30 cellular contexts compared by ENCODE assay signal in the genomic region with DNA sequence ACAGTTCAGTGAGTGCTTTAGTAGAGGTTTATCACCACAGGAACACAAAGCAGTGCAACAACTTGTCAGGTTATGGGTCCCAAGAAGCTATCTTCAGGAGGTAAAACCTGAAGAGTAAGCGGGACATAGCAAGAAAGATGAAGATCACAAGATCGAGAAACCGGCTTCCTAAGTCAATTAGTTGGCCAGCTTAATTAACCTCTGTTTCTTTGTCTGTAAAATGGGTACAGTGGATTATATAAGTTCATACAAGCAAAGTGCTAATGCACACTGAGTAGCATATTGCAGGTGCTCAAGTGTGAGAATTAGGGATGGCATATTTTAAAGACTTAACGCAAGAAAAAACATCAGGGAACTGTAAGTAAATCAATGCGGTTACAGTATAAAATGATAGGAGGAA.
"Had no signal": no experiment of that assay in that cellular context is flagged by ENCODE, and none has a peak within 500 bp of the region (broad histone marks: within the 10 kb centered on the region; RNA-seq: fewer than 3 reads in every experiment).

No MANE protein-coding gene starts in this region.

- H3K27me3 ChIP-seq: brain microvascular endothelial cell, dorsolateral prefrontal cortex, foreskin keratinocyte, gastrocnemius medialis had no signal

- ATAC-seq: activated CD4-positive, alpha-beta T cell treated with anti-CD3 and anti-CD28 coated beads for 36 hours; activated CD8-positive, alpha-beta memory T cell treated with anti-CD3 and anti-CD28 coated beads, Interleukin-2, amount 10 ng/mL, durations not matched to agents 7 days and 5 days; activated CD8-positive, alpha-beta T cell treated with anti-CD3 and anti-CD28 coated beads, Interleukin-2, amount 10 ng/mL, durations not matched to agents 7 days and 5 days; esophagus mucosa; foreskin keratinocyte; gastrocnemius medialis had no signal

- H3K4me3 Mint-ChIP-seq: activated CD4-positive, alpha-beta memory T cell treated with anti-CD3 and anti-CD28 coated beads for 36 hours; activated CD4-positive, alpha-beta T cell treated with anti-CD3 and anti-CD28 coated beads for 36 hours; activated CD4-positive, alpha-beta T cell treated with anti-CD3 and anti-CD28 coated beads, Interleukin-2, amount 10 ng/mL, durations not matched to agents 24 days and 14 days; activated CD8-positive, alpha-beta memory T cell treated with anti-CD3 and anti-CD28 coated beads, Interleukin-2, amount 10 ng/mL, durations not matched to agents 7 days and 5 days; activated CD8-positive, alpha-beta T cell treated with anti-CD3 and anti-CD28 coated beads, Interleukin-2, amount 10 ng/mL, durations not matched to agents 7 days and 5 days; activated naive CD4-positive, alpha-beta T cell treated with anti-CD3 and anti-CD28 coated beads, Interleukin-2, amount 10 ng/mL, durations not matched to agents 7 days and 5 days; activated naive CD8-positive, alpha-beta T cell; activated T-helper 1 cell treated with anti-CD3 and anti-CD28 coated beads, Interleukin-12 subunit alpha, Interleukin-12 subunit beta, Interleukin-2, Interleukin-4 antibody, amounts not matched to agents 30 ng/mL and 10 ng/mL and 1 ng/mL, durations not matched to agents 14 hours and 24 hours and 36 hours; central memory CD8-positive, alpha-beta T cell; dendritic cell treated with granulocyte-macrophage colony-stimulating factor and Interleukin-4, amounts not matched to agents 40 ng/mL and 50 ng/mL, for 4 days; endodermal cell had no signal

- H3K27me3 Mint-ChIP-seq: activated CD4-positive, alpha-beta memory T cell treated with anti-CD3 and anti-CD28 coated beads for 36 hours; activated CD4-positive, alpha-beta T cell treated with anti-CD3 and anti-CD28 coated beads for 36 hours; activated CD4-positive, alpha-beta T cell treated with anti-CD3 and anti-CD28 coated beads, Interleukin-2, amount 10 ng/mL, durations not matched to agents 24 days and 14 days; activated CD8-positive, alpha-beta memory T cell treated with anti-CD3 and anti-CD28 coated beads, Interleukin-2, amount 10 ng/mL, durations not matched to agents 7 days and 5 days; activated naive CD4-positive, alpha-beta T cell treated with anti-CD3 and anti-CD28 coated beads, Interleukin-2, amount 10 ng/mL, durations not matched to agents 7 days and 5 days; activated naive CD8-positive, alpha-beta T cell; central memory CD8-positive, alpha-beta T cell; dendritic cell treated with granulocyte-macrophage colony-stimulating factor and Interleukin-4, amounts not matched to agents 40 ng/mL and 50 ng/mL, for 4 days had no signal

- H3K4me3 ChIP-seq: coronary artery, dorsolateral prefrontal cortex, gastrocnemius medialis had no signal

- FAIRE-seq: bronchial epithelial cell had no signal

- H3K9me3 ChIP-seq: gastrocnemius medialis had no signal

- H3K27ac ChIP-seq: brain microvascular endothelial cell, coronary artery, dorsolateral prefrontal cortex, foreskin keratinocyte, gastrocnemius medialis had no signal

- H3K27ac Mint-ChIP-seq: activated CD4-positive, alpha-beta memory T cell treated with anti-CD3 and anti-CD28 coated beads for 36 hours; activated CD4-positive, alpha-beta T cell treated with anti-CD3 and anti-CD28 coated beads for 36 hours; activated CD4-positive, alpha-beta T cell treated with anti-CD3 and anti-CD28 coated beads, Interleukin-2, amount 10 ng/mL, durations not matched to agents 24 days and 14 days; activated CD8-positive, alpha-beta memory T cell treated with anti-CD3 and anti-CD28 coated beads, Interleukin-2, amount 10 ng/mL, durations not matched to agents 7 days and 5 days; activated CD8-positive, alpha-beta T cell treated with anti-CD3 and anti-CD28 coated beads, Interleukin-2, amount 10 ng/mL, durations not matched to agents 7 days and 5 days; activated naive CD4-positive, alpha-beta T cell treated with anti-CD3 and anti-CD28 coated beads, Interleukin-2, amount 10 ng/mL, durations not matched to agents 7 days and 5 days; activated naive CD8-positive, alpha-beta T cell; activated T-helper 1 cell treated with anti-CD3 and anti-CD28 coated beads, Interleukin-12 subunit alpha, Interleukin-12 subunit beta, Interleukin-2, Interleukin-4 antibody, amounts not matched to agents 30 ng/mL and 10 ng/mL and 1 ng/mL, durations not matched to agents 14 hours and 24 hours and 36 hours; activated T-helper 2 cell treated with anti-CD3 and anti-CD28 coated beads, Interferon-gamma antibody, Interleukin-2, Interleukin-4, amounts not matched to agents 10 μg/mL and 5 μg/mL and 100 μg/mL, durations not matched to agents 14 hours and 24 hours and 36 hours; dendritic cell treated with granulocyte-macrophage colony-stimulating factor and Interleukin-4, amounts not matched to agents 40 ng/mL and 50 ng/mL, for 4 days; endodermal cell had no signal

- H3K4me1 ChIP-seq: foreskin keratinocyte had no signal

- H3K9me3 Mint-ChIP-seq: activated CD4-positive, alpha-beta memory T cell treated with anti-CD3 and anti-CD28 coated beads for 36 hours; activated naive CD4-positive, alpha-beta T cell treated with anti-CD3 and anti-CD28 coated beads, Interleukin-2, amount 10 ng/mL, durations not matched to agents 7 days and 5 days; activated T-helper 2 cell treated with anti-CD3 and anti-CD28 coated beads, Interferon-gamma antibody, Interleukin-2, Interleukin-4, amounts not matched to agents 10 μg/mL and 5 μg/mL and 100 μg/mL, durations not matched to agents 14 hours and 24 hours and 36 hours; central memory CD8-positive, alpha-beta T cell; dendritic cell treated with granulocyte-macrophage colony-stimulating factor and Interleukin-4, amounts not matched to agents 40 ng/mL and 50 ng/mL, for 4 days; endodermal cell had no signal

- H3K4me1 Mint-ChIP-seq: activated CD4-positive, alpha-beta T cell treated with anti-CD3 and anti-CD28 coated beads for 36 hours; activated CD8-positive, alpha-beta memory T cell treated with anti-CD3 and anti-CD28 coated beads, Interleukin-2, amount 10 ng/mL, durations not matched to agents 7 days and 5 days; activated naive CD4-positive, alpha-beta T cell treated with anti-CD3 and anti-CD28 coated beads, Interleukin-2, amount 10 ng/mL, durations not matched to agents 7 days and 5 days; endodermal cell had no signal

- DNase-seq: activated CD4-positive, alpha-beta memory T cell treated with anti-CD3 and anti-CD28 coated beads for 36 hours; activated CD4-positive, alpha-beta T cell treated with anti-CD3 and anti-CD28 coated beads for 36 hours; activated CD4-positive, alpha-beta T cell treated with anti-CD3 and anti-CD28 coated beads, Interleukin-2, amount 10 ng/mL, durations not matched to agents 24 days and 14 days; activated CD4-positive, CD25-positive, alpha-beta regulatory T cell; activated CD4-positive, CD25-positive, alpha-beta regulatory T cell treated with anti-CD3 and anti-CD28 coated beads, Interleukin-2, amount 50 U/mL, for 72 hours; activated CD8-positive, alpha-beta memory T cell treated with anti-CD3 and anti-CD28 coated beads, Interleukin-2, amount 10 ng/mL, durations not matched to agents 7 days and 5 days; activated CD8-positive, alpha-beta memory T cell treated with anti-CD3 and anti-CD28 coated beads, Interleukin-2, amount 50 U/mL, for 4 hours; activated CD8-positive, alpha-beta T cell treated with anti-CD3 and anti-CD28 coated beads, Interleukin-2, amount 10 ng/mL, durations not matched to agents 7 days and 5 days; activated effector memory CD4-positive, alpha-beta T cell treated with anti-CD3 and anti-CD28 coated beads, Interleukin-2, amount 50 U/mL, for 16 hours; activated naive CD4-positive, alpha-beta T cell treated with anti-CD3 and anti-CD28 coated beads, Interleukin-2, amount 10 ng/mL, durations not matched to agents 7 days and 5 days; activated T-cell treated with anti-CD3 and anti-CD28 coated beads, Interleukin-2, amount 50 U/mL, for 1 hour; activated T-cell treated with anti-CD3 and anti-CD28 coated beads, Interleukin-2, amount 50 U/mL, for 48 hours; amniotic stem cell; anterior cingulate cortex; brain microvascular endothelial cell; dorsolateral prefrontal cortex; effector memory CD4-positive, alpha-beta T cell; endodermal cell; gastrocnemius medialis; head of caudate nucleus; T-helper 2 cell had no signal
